2 cellular contexts compared by ENCODE assay signal in genomic region chr5:8675182-8675581, GRCh38.
TF ChIP-seq lines count a peak whose summit lies in the region.

No MANE protein-coding gene starts in this region.

TF ChIP-seq in WTC11, 78 proteins besides CTCF, POLR2A, EP300 and RAD21 (continued from another document):
- TF ChIP-seq, protein P1, sequence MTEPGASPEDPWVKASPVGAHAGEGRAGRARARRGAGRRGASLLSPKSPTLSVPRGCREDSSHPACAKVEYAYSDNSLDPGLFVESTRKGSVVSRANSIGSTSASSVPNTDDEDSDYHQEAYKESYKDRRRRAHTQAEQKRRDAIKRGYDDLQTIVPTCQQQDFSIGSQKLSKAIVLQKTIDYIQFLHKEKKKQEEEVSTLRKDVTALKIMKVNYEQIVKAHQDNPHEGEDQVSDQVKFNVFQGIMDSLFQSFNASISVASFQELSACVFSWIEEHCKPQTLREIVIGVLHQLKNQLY (CRISPR knock-in tag; IDR thresholded peaks at IDR 0.05) = no peak
- TF ChIP-seq ATF3 (CRISPR knock-in tag; conservative IDR thresholded peaks at IDR 0.05) (no peak), ZNF263 (CRISPR knock-in tag; IDR thresholded peaks at IDR 0.05; ENCODE audit: low read depth) (no peak), ATF6 (CRISPR knock-in tag; IDR thresholded peaks at IDR 0.05) (no peak), SMAD4 (CRISPR knock-in tag; IDR thresholded peaks at IDR 0.05) (no peak), NR2C2 (CRISPR knock-in tag; IDR thresholded peaks at IDR 0.05) (no peak)
- TF ChIP-seq, protein P2, sequence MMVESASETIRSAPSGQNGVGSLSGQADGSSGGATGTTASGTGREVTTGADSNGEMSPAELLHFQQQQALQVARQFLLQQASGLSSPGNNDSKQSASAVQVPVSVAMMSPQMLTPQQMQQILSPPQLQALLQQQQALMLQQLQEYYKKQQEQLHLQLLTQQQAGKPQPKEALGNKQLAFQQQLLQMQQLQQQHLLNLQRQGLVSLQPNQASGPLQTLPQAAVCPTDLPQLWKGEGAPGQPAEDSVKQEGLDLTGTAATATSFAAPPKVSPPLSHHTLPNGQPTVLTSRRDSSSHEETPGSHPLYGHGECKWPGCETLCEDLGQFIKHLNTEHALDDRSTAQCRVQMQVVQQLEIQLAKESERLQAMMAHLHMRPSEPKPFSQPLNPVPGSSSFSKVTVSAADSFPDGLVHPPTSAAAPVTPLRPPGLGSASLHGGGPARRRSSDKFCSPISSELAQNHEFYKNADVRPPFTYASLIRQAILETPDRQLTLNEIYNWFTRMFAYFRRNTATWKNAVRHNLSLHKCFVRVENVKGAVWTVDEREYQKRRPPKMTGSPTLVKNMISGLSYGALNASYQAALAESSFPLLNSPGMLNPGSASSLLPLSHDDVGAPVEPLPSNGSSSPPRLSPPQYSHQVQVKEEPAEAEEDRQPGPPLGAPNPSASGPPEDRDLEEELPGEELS (CRISPR knock-in tag; IDR thresholded peaks at IDR 0.05) = no peak

TF ChIP-seq in SK-N-SH, 30 proteins besides CTCF, POLR2A, EP300 and RAD21 (continued from another document):
- TF ChIP-seq MEF2A (IDR thresholded peaks at IDR 0.05; ENCODE audit: borderline replicate concordance, low read depth) (no peak), USF2 (IDR thresholded peaks at IDR 0.05; ENCODE audit: borderline replicate concordance, low read depth, low read length) (no peak), RCOR1 (IDR thresholded peaks at IDR 0.05; ENCODE audit: low read length) (no peak), REST (IDR thresholded peaks at IDR 0.05; ENCODE audit: low read depth, low read length) (no peak), SIN3A (IDR thresholded peaks at IDR 0.05; ENCODE audit: borderline replicate concordance, low read depth, low read length) (no peak), ELF1 (IDR thresholded peaks at IDR 0.05) (no peak), CHD2 (IDR thresholded peaks at IDR 0.05; ENCODE audit: low read length, partially characterized antibody) (no peak)
- TF ChIP-seq, protein P3, sequence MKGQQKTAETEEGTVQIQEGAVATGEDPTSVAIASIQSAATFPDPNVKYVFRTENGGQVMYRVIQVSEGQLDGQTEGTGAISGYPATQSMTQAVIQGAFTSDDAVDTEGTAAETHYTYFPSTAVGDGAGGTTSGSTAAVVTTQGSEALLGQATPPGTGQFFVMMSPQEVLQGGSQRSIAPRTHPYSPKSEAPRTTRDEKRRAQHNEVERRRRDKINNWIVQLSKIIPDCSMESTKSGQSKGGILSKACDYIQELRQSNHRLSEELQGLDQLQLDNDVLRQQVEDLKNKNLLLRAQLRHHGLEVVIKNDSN (IDR thresholded peaks at IDR 0.05; ENCODE audit: borderline replicate concordance, low read depth) = no peak
- TF ChIP-seq, protein P4, sequence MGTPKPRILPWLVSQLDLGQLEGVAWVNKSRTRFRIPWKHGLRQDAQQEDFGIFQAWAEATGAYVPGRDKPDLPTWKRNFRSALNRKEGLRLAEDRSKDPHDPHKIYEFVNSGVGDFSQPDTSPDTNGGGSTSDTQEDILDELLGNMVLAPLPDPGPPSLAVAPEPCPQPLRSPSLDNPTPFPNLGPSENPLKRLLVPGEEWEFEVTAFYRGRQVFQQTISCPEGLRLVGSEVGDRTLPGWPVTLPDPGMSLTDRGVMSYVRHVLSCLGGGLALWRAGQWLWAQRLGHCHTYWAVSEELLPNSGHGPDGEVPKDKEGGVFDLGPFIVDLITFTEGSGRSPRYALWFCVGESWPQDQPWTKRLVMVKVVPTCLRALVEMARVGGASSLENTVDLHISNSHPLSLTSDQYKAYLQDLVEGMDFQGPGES (IDR thresholded peaks at IDR 0.05; ENCODE audit: low read depth, low read length) = no peak
